12 cellular contexts compared by ENCODE assay signal in the genomic region with DNA sequence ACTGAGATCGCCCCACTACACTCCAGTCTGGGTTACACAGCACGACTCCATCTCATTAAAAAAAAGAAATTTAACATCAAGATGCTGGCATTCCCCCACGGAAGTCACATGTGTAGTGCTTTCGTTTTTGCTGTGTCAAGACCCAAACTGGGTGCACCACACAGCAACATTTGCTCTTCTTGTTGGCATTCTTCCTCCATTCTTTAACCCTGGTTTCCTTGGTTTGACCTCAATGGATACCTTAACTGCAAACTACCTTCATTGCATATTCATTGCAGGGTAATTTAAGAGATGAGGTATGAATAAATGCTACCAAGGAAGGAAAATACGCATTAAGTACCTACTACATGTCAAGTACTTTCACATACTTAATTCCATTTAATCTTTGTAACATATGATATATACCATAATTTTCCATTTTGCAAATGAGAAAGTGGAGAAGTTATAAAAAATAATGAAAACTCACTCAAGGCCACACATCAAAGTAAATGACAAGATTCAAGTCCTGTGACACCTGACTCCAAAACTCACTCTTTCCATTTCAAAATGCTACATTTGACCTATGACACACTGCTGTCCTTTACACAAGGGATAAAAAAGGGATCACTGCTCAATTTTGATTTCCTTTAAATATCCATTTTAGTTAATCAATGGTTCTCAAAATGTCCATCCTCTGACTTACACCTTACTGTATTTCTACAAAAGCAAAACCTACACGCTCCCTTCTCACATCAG. TPM values are rescaled to one million over a fixed set of nuclear protein-coding genes. Genes with fewer than 3 reads are reported as not detected.
DNase-seq lines count a peak whose midpoint lies in the region; ATAC-seq and TF ChIP-seq lines count a peak whose summit lies in the region.
"Had no signal": no experiment of that assay in that cellular context is flagged by ENCODE, and none has a peak within 500 bp of the region (broad histone marks: within the 10 kb centered on the region; RNA-seq: fewer than 3 reads in every experiment).

No MANE protein-coding gene starts in this region.

- H3K27me3 ChIP-seq in A673 (replicated peaks; ENCODE audit: insufficient read depth, low read depth, low read length, poor library complexity): no peaks in the 10 kb centered on the region

- no peak overlapping the region for H3K27ac ChIP-seq in A673 (ENCODE audit: low read depth, low read length, poor library complexity, severe bottlenecking)
- H3K27ac ChIP-seq: thoracic aorta had no signal

- intact Hi-C loops in A673 (cut with micrococcal nuclease; ENCODE audit: unreplicated experiment): no loop called here

- no peak overlapping the region for H3K4me3 ChIP-seq in A673 (ENCODE audit: low read depth, low read length, poor library complexity, severe bottlenecking)
- H3K4me3 ChIP-seq: skin epidermis, thoracic aorta had no signal

- DNase-seq in activated CD4-positive, alpha-beta memory T cell treated with anti-CD3 and anti-CD28 coated beads, Interleukin-2, amount 10 ng/mL, durations not matched to agents 7 days and 5 days: peak; percentile 62
- DNase-seq in stimulated activated CD4-positive, alpha-beta T cell treated with anti-CD3 and anti-CD28 coated beads, Interleukin-2, amount 100 ng/mL, for 4 hours (ENCODE audit: low read depth): peak; percentile 19
- DNase-seq in NCI-H510A treated with DMSO at 0.1 percent for 48 hours (lab: John Stamatoyannopoulos, UW): no peak
- DNase-seq in COLO829 (ENCODE audit: low spot score): no peak
- no peak for DNase-seq in A673 (ENCODE audit: low spot score)
- DNase-seq: left ventricle myocardium superior, NCI-H2227 treated with DMSO at 0.1 percent for 48 hours had no signal

- H3K36me3 Mint-ChIP-seq in activated CD4-positive, alpha-beta memory T cell treated with anti-CD3 and anti-CD28 coated beads, Interleukin-2, amount 10 ng/mL, durations not matched to agents 7 days and 5 days (ENCODE audit: low read depth): peaks cover 48% of the 10 kb centered on the region

- peak overlapping the region; percentile 20 for H3K4me3 Mint-ChIP-seq in activated CD4-positive, alpha-beta memory T cell treated with anti-CD3 and anti-CD28 coated beads, Interleukin-2, amount 10 ng/mL, durations not matched to agents 7 days and 5 days

- H3K27me3 Mint-ChIP-seq in activated CD4-positive, alpha-beta memory T cell treated with anti-CD3 and anti-CD28 coated beads, Interleukin-2, amount 10 ng/mL, durations not matched to agents 7 days and 5 days: no peaks in the 10 kb centered on the region

- ATAC-seq in GM18909 (IDR thresholded peaks at IDR 0.05; ENCODE audit: poor library complexity, unreplicated experiment) (peak; percentile 38), HG02798 (IDR thresholded peaks at IDR 0.05; ENCODE audit: poor library complexity, unreplicated experiment) (peak; percentile 37), GM21360 (IDR thresholded peaks at IDR 0.05; ENCODE audit: unreplicated experiment) (no peak)
- ATAC-seq: left ventricle myocardium superior had no signal

- BruUV-seq in A673 (replicated peaks; lab: Mats Ljungman, UMichigan): no TSS peak

- H3K4me1 Mint-ChIP-seq in activated CD4-positive, alpha-beta memory T cell treated with anti-CD3 and anti-CD28 coated beads, Interleukin-2, amount 10 ng/mL, durations not matched to agents 7 days and 5 days: peaks cover 96% of the 10 kb centered on the region

- POLR2A ChIA-PET in activated CD4-positive, alpha-beta memory T cell treated with anti-CD3 and anti-CD28 coated beads, Interleukin-2, amount 10 ng/mL, durations not matched to agents 7 days and 5 days (lab: Charles Lee): interaction anchor here (1.0 to 2.9 kb wide), 7 partner anchors 13 to 67 kb away, joined by 3 to 13 read pairs (median 5); no protein-coding TSS in a partner anchor
- POLR2A ChIA-PET in A673 (lab: Charles Lee; ENCODE audit: low non-redundant PET): no interaction called here

- no peaks in the 10 kb centered on the region for H3K9me3 ChIP-seq in A673 (ENCODE audit: low read depth, low read length, poor library complexity, severe bottlenecking)
- H3K9me3 ChIP-seq: thoracic aorta had no signal

- CTCF ChIA-PET in activated CD4-positive, alpha-beta memory T cell treated with anti-CD3 and anti-CD28 coated beads, Interleukin-2, amount 10 ng/mL, durations not matched to agents 7 days and 5 days (lab: Charles Lee): interaction anchor here (1.0 to 2.1 kb wide), 3 partner anchors 11 to 135 kb away, joined by 4 to 5 read pairs (median 4); no protein-coding TSS in a partner anchor
- CTCF ChIA-PET in A673 (lab: Charles Lee): no interaction called here

- H3K27ac Mint-ChIP-seq in activated CD4-positive, alpha-beta memory T cell treated with anti-CD3 and anti-CD28 coated beads, Interleukin-2, amount 10 ng/mL, durations not matched to agents 7 days and 5 days: peak overlapping the region; percentile 75

- no peaks in the 10 kb centered on the region for H3K36me3 ChIP-seq in A673 (ENCODE audit: insufficient read depth, low read length, poor library complexity, severe bottlenecking)

- no peaks in the 10 kb centered on the region for H3K9me3 Mint-ChIP-seq in activated CD4-positive, alpha-beta memory T cell treated with anti-CD3 and anti-CD28 coated beads, Interleukin-2, amount 10 ng/mL, durations not matched to agents 7 days and 5 days

- no peak for TF ChIP-seq CTCF in A673 (conservative IDR thresholded peaks at IDR 0.05; ENCODE audit: low read depth, low read length)

- no peaks in the 10 kb centered on the region for H3K4me1 ChIP-seq in A673 (ENCODE audit: insufficient read depth, low read length, poor library complexity, severe bottlenecking)

RNA-seq across cellular contexts. Expression of a gene that starts 59.2 kb away (rescaled TPM):
- total RNA-seq in activated CD4-positive, alpha-beta memory T cell treated with anti-CD3 and anti-CD28 coated beads, Interleukin-2, amount 10 ng/mL, durations not matched to agents 7 days and 5 days: 100 to 1,000 TPM; 189 to 204 TPM
- 84.8 and 87.8 TPM in 2 replicates for total RNA-seq in A673 (2021)

Comparison
In these comparisons a context has a peak if more than half of its experiments do, and no peak if none do; other contexts are left out.
1. DNase-seq: peak in activated CD4-positive, alpha-beta memory T cell treated with anti-CD3 and anti-CD28 coated beads, Interleukin-2, amount 10 ng/mL, durations not matched to agents 7 days and 5 days (single experiment) and stimulated activated CD4-positive, alpha-beta T cell treated with anti-CD3 and anti-CD28 coated beads, Interleukin-2, amount 100 ng/mL, for 4 hours (single experiment); none in NCI-H510A treated with DMSO at 0.1 percent for 48 hours (single experiment), COLO829 (single experiment) and A673 (single experiment).